8 cellular contexts compared by ENCODE assay signal in the genomic region with DNA sequence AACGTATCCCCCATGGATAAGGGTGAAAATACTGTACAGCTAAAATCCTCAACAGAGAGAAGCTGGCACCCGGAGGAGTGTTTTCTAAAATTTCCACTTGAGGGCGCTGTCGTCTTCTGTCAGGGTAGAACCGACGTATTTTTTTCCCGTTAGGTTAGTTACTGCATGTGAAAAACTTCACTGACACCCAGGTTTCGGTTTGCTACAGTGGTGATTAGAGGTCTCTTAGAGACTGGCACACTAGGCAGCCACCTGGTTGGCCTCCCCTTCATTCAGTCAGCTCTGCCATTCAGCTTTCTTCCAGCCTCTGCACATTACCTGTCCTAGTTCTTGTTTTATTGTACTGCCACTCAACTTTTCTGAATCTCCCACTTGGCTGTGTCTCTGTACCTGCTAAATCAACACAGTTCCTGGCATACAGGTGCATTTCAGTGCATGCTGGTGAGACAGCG. TPM values are rescaled to one million over a fixed set of nuclear protein-coding genes. Genes with fewer than 3 reads are reported as not detected.
DNase-seq lines count a peak whose midpoint lies in the region; ATAC-seq and TF ChIP-seq lines count a peak whose summit lies in the region.

No MANE protein-coding gene starts in this region.

- CTCF ChIA-PET in mammary epithelial cell (lab: Charles Lee; ENCODE audit: low non-redundant PET): interaction anchor here (0.6 to 2.5 kb wide), 2 partner anchors 18 to 196 kb away, joined by 3 to 19 read pairs; no protein-coding TSS in a partner anchor

- no peaks in the 10 kb centered on the region for H3K9me3 ChIP-seq in mammary epithelial cell (replicated peaks; ENCODE audit: insufficient read depth, low read length)

- no peak overlapping the region for H3K27ac Mint-ChIP-seq in GM23338

- WGBS in mammary epithelial cell (ENCODE audit: low coverage, missing lambda C conversion rate): 9% methylated on average over 9 of the region's 9 CpGs

- H3K9me2 ChIP-seq in GM23338 (ENCODE audit: insufficient read depth): no peaks in the 10 kb centered on the region

- no peaks in the 10 kb centered on the region for H3K9me3 Mint-ChIP-seq in GM23338

- dilution Hi-C loops in mammary epithelial cell (cut with HindIII; ENCODE audit: low sequenced_read_pairs): no loop called here

- intact Hi-C loops in mammary epithelial cell (cut with micrococcal nuclease): loop anchor here (1.0 to 2.0 kb wide), 3 partner anchors 17 to 293 kb away; no protein-coding TSS in a partner anchor

- no peaks in the 10 kb centered on the region for H3K36me3 ChIP-seq in GM23338 (ENCODE audit: insufficient read depth)
- H3K36me3 ChIP-seq in mammary epithelial cell (ENCODE audit: insufficient read depth, low read length): no peaks in the 10 kb centered on the region

- no peaks in the 10 kb centered on the region; the same call in 2 of the 3 replicates for H3K36me3 Mint-ChIP-seq in GM23338 (ENCODE audit: low read depth)

- TF ChIP-seq CTCF in GM23338 (conservative IDR thresholded peaks at IDR 0.05; ENCODE audit: low read depth in 2 of 2) (peak; percentile 83 to 85), WI38 (IDR thresholded peaks at IDR 0.05; ENCODE audit: low read depth, low read length) (peak; percentile 55), mammary epithelial cell (conservative IDR thresholded peaks at IDR 0.05 in 1 of 2, IDR thresholded peaks at IDR 0.05 in 1 of 2; ENCODE audit: extremely low read depth in 1 of 2, insufficient read depth in 1 of 2, low read depth in 1 of 2, low read length in 2 of 2) (peak; percentile 70 to 74)

- ATAC-seq in GM23338: peak; percentile 82

- no peaks in the 10 kb centered on the region for H3K27me3 ChIP-seq in GM23338 (ENCODE audit: insufficient read depth)
- no peaks in the 10 kb centered on the region for H3K27me3 ChIP-seq in mammary epithelial cell (ENCODE audit: insufficient read depth, low read length)

- peak; percentile 53 for DNase-seq in DMS53 (lab: John Stamatoyannopoulos, UW)
- peak; percentile 84 for DNase-seq in GM23338 (ENCODE audit: low spot score)
- DNase-seq in NCI-H2029 (lab: John Stamatoyannopoulos, UW): peak; percentile 43
- peak; percentile 50 for DNase-seq in mammary epithelial cell
- DNase-seq in kidney tubule cell (ENCODE audit: low spot score): peak; percentile 67
- DNase-seq in stimulated activated CD4-positive, alpha-beta T cell treated with anti-CD3 and anti-CD28 coated beads, Interleukin-4, amount 100 ng/mL, for 48 hours (ENCODE audit: low read depth in 2 of 2): peak; percentile 44 to 53
- DNase-seq in COLO829 (ENCODE audit: low spot score): no peak

- no peaks in the 10 kb centered on the region for H3F3A ChIP-seq in GM23338 (replicated peaks; ENCODE audit: low read depth)

- H3K27me3 Mint-ChIP-seq in GM23338 (ENCODE audit: insufficient read depth, low read depth, poor library complexity): peaks cover 4% of the 10 kb centered on the region

- no peak overlapping the region for H3K4me3 Mint-ChIP-seq in GM23338

- H3K4me1 ChIP-seq in GM23338 (ENCODE audit: insufficient read depth) (no peaks in the 10 kb centered on the region), mammary epithelial cell (ENCODE audit: insufficient read depth, low read length) (peaks cover 6% of the 10 kb centered on the region)

- no peaks in the 10 kb centered on the region for H3K79me2 ChIP-seq in GM23338 (replicated peaks; ENCODE audit: insufficient read depth)
- no peaks in the 10 kb centered on the region for H3K79me2 ChIP-seq in mammary epithelial cell (ENCODE audit: insufficient read depth, low read length)

- in situ Hi-C loops in mammary epithelial cell (cut with MboI; ENCODE audit: low sequenced_read_pairs in 2 of 2): loop anchor here (5.0 to 25.0 kb wide), 4 partner anchors 190 to 290 kb away; no protein-coding TSS in a partner anchor

- no peaks in the 10 kb centered on the region for H3K4me1 Mint-ChIP-seq in GM23338

- H3K4me2 ChIP-seq in GM23338: no peak overlapping the region
- peak overlapping the region; percentile 23 for H3K4me2 ChIP-seq in mammary epithelial cell (ENCODE audit: insufficient read depth, low read depth, low read length)

- no TSS peak for BruUV-seq in mammary epithelial cell (replicated peaks; lab: Mats Ljungman, UMichigan)

- H2AFZ ChIP-seq in GM23338 (no peak overlapping the region), mammary epithelial cell (ENCODE audit: low read depth, low read length) (no peak overlapping the region)

- no peak overlapping the region for H3K27ac ChIP-seq in GM23338 (ENCODE audit: low read depth)
- no peak overlapping the region for H3K27ac ChIP-seq in mammary epithelial cell (ENCODE audit: insufficient read depth, low read depth, low read length)

- H3K9ac ChIP-seq in mammary epithelial cell (ENCODE audit: insufficient read depth, low read length): no peak overlapping the region

- no peaks in the 10 kb centered on the region for H4K20me1 ChIP-seq in GM23338 (replicated peaks; ENCODE audit: insufficient read depth)
- H4K20me1 ChIP-seq in mammary epithelial cell (ENCODE audit: insufficient read depth, low read length): no peaks in the 10 kb centered on the region

- no peak overlapping the region for H3K4me3 ChIP-seq in GM23338
- H3K4me3 ChIP-seq in WI38 (ENCODE audit: low read depth, low read length): no peak overlapping the region
- H3K4me3 ChIP-seq in mammary epithelial cell (replicated peaks in 1 of 3; ENCODE audit: insufficient read depth in 1 of 3, low read depth in 2 of 3, low read length in 3 of 3): no peak overlapping the region

TF ChIP-seq in GM23338, 12 proteins besides CTCF, POLR2A, EP300 and RAD21 (continues in another document):
- TF ChIP-seq CREB1 (CRISPR knock-in tag; IDR thresholded peaks at IDR 0.05; ENCODE audit: low read depth) (0 out of 2 replicates have a peak, but pooled peaks have one; percentile 8), NANOG (IDR thresholded peaks at IDR 0.05; ENCODE audit: borderline replicate concordance) (no peak), ZNF114 (CRISPR knock-in tag; IDR thresholded peaks at IDR 0.05) (no peak), JUNB (IDR thresholded peaks at IDR 0.05; ENCODE audit: unreplicated experiment) (no peak), EZH2 (IDR thresholded peaks at IDR 0.05; ENCODE audit: low read depth, unreplicated experiment) (no peak)
- TF ChIP-seq, protein P1, sequence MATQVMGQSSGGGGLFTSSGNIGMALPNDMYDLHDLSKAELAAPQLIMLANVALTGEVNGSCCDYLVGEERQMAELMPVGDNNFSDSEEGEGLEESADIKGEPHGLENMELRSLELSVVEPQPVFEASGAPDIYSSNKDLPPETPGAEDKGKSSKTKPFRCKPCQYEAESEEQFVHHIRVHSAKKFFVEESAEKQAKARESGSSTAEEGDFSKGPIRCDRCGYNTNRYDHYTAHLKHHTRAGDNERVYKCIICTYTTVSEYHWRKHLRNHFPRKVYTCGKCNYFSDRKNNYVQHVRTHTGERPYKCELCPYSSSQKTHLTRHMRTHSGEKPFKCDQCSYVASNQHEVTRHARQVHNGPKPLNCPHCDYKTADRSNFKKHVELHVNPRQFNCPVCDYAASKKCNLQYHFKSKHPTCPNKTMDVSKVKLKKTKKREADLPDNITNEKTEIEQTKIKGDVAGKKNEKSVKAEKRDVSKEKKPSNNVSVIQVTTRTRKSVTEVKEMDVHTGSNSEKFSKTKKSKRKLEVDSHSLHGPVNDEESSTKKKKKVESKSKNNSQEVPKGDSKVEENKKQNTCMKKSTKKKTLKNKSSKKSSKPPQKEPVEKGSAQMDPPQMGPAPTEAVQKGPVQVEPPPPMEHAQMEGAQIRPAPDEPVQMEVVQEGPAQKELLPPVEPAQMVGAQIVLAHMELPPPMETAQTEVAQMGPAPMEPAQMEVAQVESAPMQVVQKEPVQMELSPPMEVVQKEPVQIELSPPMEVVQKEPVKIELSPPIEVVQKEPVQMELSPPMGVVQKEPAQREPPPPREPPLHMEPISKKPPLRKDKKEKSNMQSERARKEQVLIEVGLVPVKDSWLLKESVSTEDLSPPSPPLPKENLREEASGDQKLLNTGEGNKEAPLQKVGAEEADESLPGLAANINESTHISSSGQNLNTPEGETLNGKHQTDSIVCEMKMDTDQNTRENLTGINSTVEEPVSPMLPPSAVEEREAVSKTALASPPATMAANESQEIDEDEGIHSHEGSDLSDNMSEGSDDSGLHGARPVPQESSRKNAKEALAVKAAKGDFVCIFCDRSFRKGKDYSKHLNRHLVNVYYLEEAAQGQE (IDR thresholded peaks at IDR 0.05; ENCODE audit: unreplicated experiment): no peak

RNA-seq across cellular contexts. Expression of a gene that starts 18.4 kb away (rescaled TPM):
- 1.0 and 4.2 TPM in 2 replicates for total RNA-seq in GM23338 (2014; rRNA removed; shearing (Covaris generic))
- polyA plus RNA-seq in GM23338 (2016; fragmentation: Nextera tagmentation; extraction: Ambion mirVana) (3.1 and 3.3 TPM in 2 replicates), mammary epithelial cell (0.99 TPM)
- 1 to 10 TPM in 1 of 2 donors, not detected in 1; 1.5 TPM for total RNA-seq in mammary epithelial cell
- polyA minus RNA-seq in mammary epithelial cell: not detected
